In genomic region chr10:78966182-78966787, GRCh38 we compare ENCODE assay signal across 14 cellular contexts.
"Had no signal": no experiment of that assay in that cellular context is flagged by ENCODE, and none has a peak within 500 bp of the region (broad histone marks: within the 10 kb centered on the region; RNA-seq: fewer than 3 reads in every experiment).

No MANE protein-coding gene starts in this region.

- H3K27me3 ChIP-seq: cardiac muscle cell, esophagus muscularis mucosa, left lung, testis had no signal

- H3K36me3 ChIP-seq: cardiac muscle cell, esophagus muscularis mucosa, left lung had no signal

- H3K9ac ChIP-seq: parathyroid adenoma had no signal

- H3K27ac ChIP-seq: cardiac muscle cell, left lung, testis had no signal

- H3K4me1 Mint-ChIP-seq: activated T-helper 17 cell treated with anti-CD3 and anti-CD28 coated beads, Interleukin-2, amount 50 U/mL, for 72 hours; memory B cell; stimulated activated naive CD8-positive, alpha-beta T cell treated with anti-CD3 and anti-CD28 coated beads, Interleukin-15, amount 100 ng/mL, for 72 hours had no signal

- H3K4me3 Mint-ChIP-seq: activated CD8-positive, alpha-beta T cell treated with anti-CD3 and anti-CD28 coated beads for 36 hours; activated naive CD4-positive, alpha-beta T cell treated with anti-CD3 and anti-CD28 coated beads for 36 hours; activated T-helper 17 cell treated with anti-CD3 and anti-CD28 coated beads, Interleukin-2, amount 50 U/mL, for 72 hours; memory B cell; stimulated activated naive CD8-positive, alpha-beta T cell treated with anti-CD3 and anti-CD28 coated beads, Interleukin-15, amount 100 ng/mL, for 72 hours had no signal

- H3K36me3 Mint-ChIP-seq: memory B cell had no signal

- DNase-seq: activated CD4-positive, alpha-beta T cell treated with anti-CD3 and anti-CD28 coated beads for 4 hours; activated CD8-positive, alpha-beta T cell treated with anti-CD3 and anti-CD28 coated beads for 36 hours; activated naive CD4-positive, alpha-beta T cell treated with anti-CD3 and anti-CD28 coated beads for 36 hours; left lung; retina; stimulated activated CD4-positive, alpha-beta T cell treated with anti-CD3 and anti-CD28 coated beads, Interleukin-15, amount 100 ng/mL, for 24 hours; stimulated activated CD4-positive, alpha-beta T cell treated with anti-CD3 and anti-CD28 coated beads, Interleukin-4, amount 100 ng/mL, for 24 hours; stimulated activated naive CD8-positive, alpha-beta T cell treated with anti-CD3 and anti-CD28 coated beads, Interleukin-15, amount 100 ng/mL, for 72 hours; testis had no signal

- ATAC-seq: activated CD8-positive, alpha-beta T cell treated with anti-CD3 and anti-CD28 coated beads for 36 hours; activated T-helper 17 cell treated with anti-CD3 and anti-CD28 coated beads, Interleukin-2, amount 50 U/mL, for 72 hours; left lung; stimulated activated naive CD8-positive, alpha-beta T cell treated with anti-CD3 and anti-CD28 coated beads, Interleukin-15, amount 100 ng/mL, for 72 hours had no signal

- H3K9me3 Mint-ChIP-seq: activated CD8-positive, alpha-beta T cell treated with anti-CD3 and anti-CD28 coated beads for 36 hours; activated naive CD4-positive, alpha-beta T cell treated with anti-CD3 and anti-CD28 coated beads for 36 hours; activated T-helper 17 cell treated with anti-CD3 and anti-CD28 coated beads, Interleukin-2, amount 50 U/mL, for 72 hours; memory B cell; stimulated activated naive CD8-positive, alpha-beta T cell treated with anti-CD3 and anti-CD28 coated beads, Interleukin-15, amount 100 ng/mL, for 72 hours had no signal

- H3K4me1 ChIP-seq: testis had no signal

- H3K27ac Mint-ChIP-seq: activated CD8-positive, alpha-beta T cell treated with anti-CD3 and anti-CD28 coated beads for 36 hours; activated naive CD4-positive, alpha-beta T cell treated with anti-CD3 and anti-CD28 coated beads for 36 hours; memory B cell had no signal

- H3K9me3 ChIP-seq: esophagus muscularis mucosa, left lung, testis had no signal

- H3K4me3 ChIP-seq: cardiac muscle cell, esophagus muscularis mucosa, left lung, testis had no signal
